ENCODE assay signal across 8 cellular contexts in genomic region chr12:43336962-43337555, GRCh38.
DNase-seq lines count a peak whose midpoint lies in the region; ATAC-seq lines count a peak whose summit lies in the region.

No MANE protein-coding gene starts in this region.

- H3K4me1 Mint-ChIP-seq in T-helper 2 cell treated with Interferon-gamma antibody and Interleukin-4, amounts not matched to agents 5 μg/mL and 100 μg/mL, for 36 hours (ENCODE audit: low read depth): peaks cover 2% of the 10 kb centered on the region

- H3K36me3 Mint-ChIP-seq in T-helper 2 cell treated with Interferon-gamma antibody and Interleukin-4, amounts not matched to agents 5 μg/mL and 100 μg/mL, for 36 hours (ENCODE audit: low read depth): no peaks in the 10 kb centered on the region

- DNase-seq in NCI-H1105 treated with DMSO at 0.1 percent for 48 hours (lab: John Stamatoyannopoulos, UW): peak; percentile 29
- no peak for DNase-seq in NCI-H1105 (lab: John Stamatoyannopoulos, UW)
- peak; percentile 22 to 47 for DNase-seq in NCI-H446 (lab: John Stamatoyannopoulos, UW)
- no peak for DNase-seq in epithelial cell of prostate (ENCODE audit: low read depth, low spot score)
- peak; percentile 31 for DNase-seq in smooth muscle cell of the brain vasculature (ENCODE audit: low read depth, low spot score)
- DNase-seq in T-helper 2 cell treated with Interferon-gamma antibody and Interleukin-4, amounts not matched to agents 5 μg/mL and 100 μg/mL, for 36 hours (ENCODE audit: low spot score): no peak

- no peaks in the 10 kb centered on the region for H3K27me3 Mint-ChIP-seq in T-helper 2 cell treated with Interferon-gamma antibody and Interleukin-4, amounts not matched to agents 5 μg/mL and 100 μg/mL, for 36 hours (ENCODE audit: low read depth)

- ATAC-seq in GM19463 (IDR thresholded peaks at IDR 0.05; ENCODE audit: unreplicated experiment): no peak
- ATAC-seq in GM19452 (IDR thresholded peaks at IDR 0.05; ENCODE audit: unreplicated experiment): no peak

- H3K27ac Mint-ChIP-seq in T-helper 2 cell treated with Interferon-gamma antibody and Interleukin-4, amounts not matched to agents 5 μg/mL and 100 μg/mL, for 36 hours: no peak overlapping the region

- H3K4me3 Mint-ChIP-seq in T-helper 2 cell treated with Interferon-gamma antibody and Interleukin-4, amounts not matched to agents 5 μg/mL and 100 μg/mL, for 36 hours: no peak overlapping the region

- peak overlapping the region; percentile 23 for H3K27ac ChIP-seq in epithelial cell of prostate

- H3K9me3 Mint-ChIP-seq in T-helper 2 cell treated with Interferon-gamma antibody and Interleukin-4, amounts not matched to agents 5 μg/mL and 100 μg/mL, for 36 hours: no peaks in the 10 kb centered on the region

Comparison
In these comparisons a context has a peak if more than half of its experiments do, and no peak if none do; other contexts are left out.
1. DNase-seq: peak in NCI-H1105 treated with DMSO at 0.1 percent for 48 hours (single experiment), NCI-H446 (2 of 2) and smooth muscle cell of the brain vasculature (single experiment); none in NCI-H1105 (single experiment), epithelial cell of prostate (single experiment) and T-helper 2 cell treated with Interferon-gamma antibody and Interleukin-4, amounts not matched to agents 5 μg/mL and 100 μg/mL, for 36 hours (single experiment).